1 cellular context compared by ENCODE assay signal in genomic region chr1:24119859-24120756, GRCh38.
TF ChIP-seq lines count a peak whose summit lies in the region.

No MANE protein-coding gene starts in this region.

TF ChIP-seq in HepG2, 621 proteins besides CTCF, POLR2A, EP300 and RAD21 (continued from another document):
- TF ChIP-seq IRF9 (CRISPR knock-in tag; IDR thresholded peaks at IDR 0.05; ENCODE audit: borderline replicate concordance) (0 out of 2 replicates have a peak, but pooled peaks have one; percentile 61), KDM2A (CRISPR knock-in tag; IDR thresholded peaks at IDR 0.05; ENCODE audit: borderline replicate concordance, low read depth) (peak; percentile 38; the same call in 1 of the 2 replicates), SP5 (CRISPR knock-in tag; IDR thresholded peaks at IDR 0.05; ENCODE audit: borderline replicate concordance, low read depth) (peak; percentile 43; the same call in 1 of the 2 replicates), ZFYVE20 (CRISPR knock-in tag; IDR thresholded peaks at IDR 0.05; ENCODE audit: borderline replicate concordance, low read depth) (no peak), ZNF205 (CRISPR knock-in tag; IDR thresholded peaks at IDR 0.05) (0 out of 2 replicates have a peak, but pooled peaks have one; percentile 34), RARG (CRISPR knock-in tag; IDR thresholded peaks at IDR 0.05; ENCODE audit: low read depth) (no peak), ZFP36 (IDR thresholded peaks at IDR 0.05; ENCODE audit: borderline replicate concordance, low read depth, low read length, partially characterized antibody) (no peak), REL (CRISPR knock-in tag; conservative IDR thresholded peaks at IDR 0.05) (no peak), ZNF747 (CRISPR knock-in tag; IDR thresholded peaks at IDR 0.05; ENCODE audit: borderline replicate concordance) (no peak), THAP11 (CRISPR knock-in tag; IDR thresholded peaks at IDR 0.05) (peak; percentile 51), ZNF879 (CRISPR knock-in tag; IDR thresholded peaks at IDR 0.05) (0 out of 2 replicates have a peak, but pooled peaks have one; percentile 38), ZNF761 (CRISPR knock-in tag; conservative IDR thresholded peaks at IDR 0.05) (0 out of 2 replicates have a peak, but pooled peaks have one; percentile 46), MIER3 (CRISPR knock-in tag; IDR thresholded peaks at IDR 0.05; ENCODE audit: borderline replicate concordance) (0 out of 2 replicates have a peak, but pooled peaks have one; percentile 20), ZNF207 (IDR thresholded peaks at IDR 0.05; ENCODE audit: borderline replicate concordance) (no peak), FOXP4 (CRISPR knock-in tag; IDR thresholded peaks at IDR 0.05) (peak; percentile 36; the same call in 1 of the 2 replicates), FOXA1 (IDR thresholded peaks at IDR 0.05) (no peak), FOXA1 (CRISPR knock-in tag; IDR thresholded peaks at IDR 0.05) (peak; percentile 20; the same call in 1 of the 2 replicates), SAP130 (CRISPR knock-in tag; IDR thresholded peaks at IDR 0.05; ENCODE audit: low read depth) (peak; percentile 69), CHCHD3 (CRISPR knock-in tag; IDR thresholded peaks at IDR 0.05) (no peak), TMF1 (CRISPR knock-in tag; IDR thresholded peaks at IDR 0.05; ENCODE audit: low read depth) (0 out of 2 replicates have a peak, but pooled peaks have one; percentile 55), TCF7 (IDR thresholded peaks at IDR 0.05; ENCODE audit: low read depth) (peak; percentile 45; the same call in 1 of the 2 replicates), MXD1 (CRISPR knock-in tag; IDR thresholded peaks at IDR 0.05) (peak; percentile 37; the same call in 1 of the 2 replicates), KDM3A (CRISPR knock-in tag; IDR thresholded peaks at IDR 0.05; ENCODE audit: low read depth) (0 out of 2 replicates have a peak, but pooled peaks have one; percentile 55), KLF6 (CRISPR knock-in tag; IDR thresholded peaks at IDR 0.05) (no peak), HDAC1 (CRISPR knock-in tag; IDR thresholded peaks at IDR 0.05) (peak; percentile 65), CHD2 (IDR thresholded peaks at IDR 0.05; ENCODE audit: low read depth, low read length) (no peak), GPN1 (CRISPR knock-in tag; IDR thresholded peaks at IDR 0.05; ENCODE audit: borderline replicate concordance) (no peak), IKZF4 (CRISPR knock-in tag; IDR thresholded peaks at IDR 0.05; ENCODE audit: borderline replicate concordance, low read depth, not compliant biosample characterization) (peak; percentile 28), TARDBP (CRISPR knock-in tag; IDR thresholded peaks at IDR 0.05) (peak; percentile 80), BCL6 (CRISPR knock-in tag; IDR thresholded peaks at IDR 0.05) (peak; percentile 36), CCDC6 (CRISPR knock-in tag; IDR thresholded peaks at IDR 0.05) (0 out of 2 replicates have a peak, but pooled peaks have one; percentile 14), ZMYM4 (CRISPR knock-in tag; IDR thresholded peaks at IDR 0.05) (peak; percentile 43; the same call in 1 of the 2 replicates), ERF (CRISPR knock-in tag; IDR thresholded peaks at IDR 0.05) (peak; percentile 24; the same call in 1 of the 2 replicates), STAT5B (CRISPR knock-in tag; IDR thresholded peaks at IDR 0.05) (no peak), ZNF781 (CRISPR knock-in tag; IDR thresholded peaks at IDR 0.05; ENCODE audit: borderline replicate concordance, not compliant biosample characterization) (peak; percentile 49), SALL1 (CRISPR knock-in tag; IDR thresholded peaks at IDR 0.05) (peak; percentile 65), DRAP1 (CRISPR knock-in tag; IDR thresholded peaks at IDR 0.05) (0 out of 2 replicates have a peak, but pooled peaks have one; percentile 10), NFKBIZ (CRISPR knock-in tag; IDR thresholded peaks at IDR 0.05) (no peak), ZNF121 (CRISPR knock-in tag; IDR thresholded peaks at IDR 0.05) (peak; percentile 49), ZMYM2 (CRISPR knock-in tag; IDR thresholded peaks at IDR 0.05) (peak; percentile 93), ZNF616 (CRISPR knock-in tag; IDR thresholded peaks at IDR 0.05; ENCODE audit: low read depth) (peak; percentile 37; the same call in 1 of the 2 replicates), TFDP2 (CRISPR knock-in tag; IDR thresholded peaks at IDR 0.05) (peak; percentile 46; the same call in 1 of the 2 replicates)
- TF ChIP-seq, protein P1, sequence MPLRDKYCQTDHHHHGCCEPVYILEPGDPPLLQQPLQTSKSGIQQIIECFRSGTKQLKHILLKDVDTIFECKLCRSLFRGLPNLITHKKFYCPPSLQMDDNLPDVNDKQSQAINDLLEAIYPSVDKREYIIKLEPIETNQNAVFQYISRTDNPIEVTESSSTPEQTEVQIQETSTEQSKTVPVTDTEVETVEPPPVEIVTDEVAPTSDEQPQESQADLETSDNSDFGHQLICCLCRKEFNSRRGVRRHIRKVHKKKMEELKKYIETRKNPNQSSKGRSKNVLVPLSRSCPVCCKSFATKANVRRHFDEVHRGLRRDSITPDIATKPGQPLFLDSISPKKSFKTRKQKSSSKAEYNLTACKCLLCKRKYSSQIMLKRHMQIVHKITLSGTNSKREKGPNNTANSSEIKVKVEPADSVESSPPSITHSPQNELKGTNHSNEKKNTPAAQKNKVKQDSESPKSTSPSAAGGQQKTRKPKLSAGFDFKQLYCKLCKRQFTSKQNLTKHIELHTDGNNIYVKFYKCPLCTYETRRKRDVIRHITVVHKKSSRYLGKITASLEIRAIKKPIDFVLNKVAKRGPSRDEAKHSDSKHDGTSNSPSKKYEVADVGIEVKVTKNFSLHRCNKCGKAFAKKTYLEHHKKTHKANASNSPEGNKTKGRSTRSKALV (CRISPR knock-in tag; IDR thresholded peaks at IDR 0.05): no peak
- TF ChIP-seq, protein P2, sequence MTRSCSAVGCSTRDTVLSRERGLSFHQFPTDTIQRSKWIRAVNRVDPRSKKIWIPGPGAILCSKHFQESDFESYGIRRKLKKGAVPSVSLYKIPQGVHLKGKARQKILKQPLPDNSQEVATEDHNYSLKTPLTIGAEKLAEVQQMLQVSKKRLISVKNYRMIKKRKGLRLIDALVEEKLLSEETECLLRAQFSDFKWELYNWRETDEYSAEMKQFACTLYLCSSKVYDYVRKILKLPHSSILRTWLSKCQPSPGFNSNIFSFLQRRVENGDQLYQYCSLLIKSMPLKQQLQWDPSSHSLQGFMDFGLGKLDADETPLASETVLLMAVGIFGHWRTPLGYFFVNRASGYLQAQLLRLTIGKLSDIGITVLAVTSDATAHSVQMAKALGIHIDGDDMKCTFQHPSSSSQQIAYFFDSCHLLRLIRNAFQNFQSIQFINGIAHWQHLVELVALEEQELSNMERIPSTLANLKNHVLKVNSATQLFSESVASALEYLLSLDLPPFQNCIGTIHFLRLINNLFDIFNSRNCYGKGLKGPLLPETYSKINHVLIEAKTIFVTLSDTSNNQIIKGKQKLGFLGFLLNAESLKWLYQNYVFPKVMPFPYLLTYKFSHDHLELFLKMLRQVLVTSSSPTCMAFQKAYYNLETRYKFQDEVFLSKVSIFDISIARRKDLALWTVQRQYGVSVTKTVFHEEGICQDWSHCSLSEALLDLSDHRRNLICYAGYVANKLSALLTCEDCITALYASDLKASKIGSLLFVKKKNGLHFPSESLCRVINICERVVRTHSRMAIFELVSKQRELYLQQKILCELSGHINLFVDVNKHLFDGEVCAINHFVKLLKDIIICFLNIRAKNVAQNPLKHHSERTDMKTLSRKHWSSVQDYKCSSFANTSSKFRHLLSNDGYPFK (CRISPR knock-in tag; IDR thresholded peaks at IDR 0.05; ENCODE audit: borderline replicate concordance): peak; percentile 68; the same call in 1 of the 2 replicates
- TF ChIP-seq, protein P3, sequence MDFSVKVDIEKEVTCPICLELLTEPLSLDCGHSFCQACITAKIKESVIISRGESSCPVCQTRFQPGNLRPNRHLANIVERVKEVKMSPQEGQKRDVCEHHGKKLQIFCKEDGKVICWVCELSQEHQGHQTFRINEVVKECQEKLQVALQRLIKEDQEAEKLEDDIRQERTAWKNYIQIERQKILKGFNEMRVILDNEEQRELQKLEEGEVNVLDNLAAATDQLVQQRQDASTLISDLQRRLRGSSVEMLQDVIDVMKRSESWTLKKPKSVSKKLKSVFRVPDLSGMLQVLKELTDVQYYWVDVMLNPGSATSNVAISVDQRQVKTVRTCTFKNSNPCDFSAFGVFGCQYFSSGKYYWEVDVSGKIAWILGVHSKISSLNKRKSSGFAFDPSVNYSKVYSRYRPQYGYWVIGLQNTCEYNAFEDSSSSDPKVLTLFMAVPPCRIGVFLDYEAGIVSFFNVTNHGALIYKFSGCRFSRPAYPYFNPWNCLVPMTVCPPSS (IDR thresholded peaks at IDR 0.05): no peak
- TF ChIP-seq, protein P4, sequence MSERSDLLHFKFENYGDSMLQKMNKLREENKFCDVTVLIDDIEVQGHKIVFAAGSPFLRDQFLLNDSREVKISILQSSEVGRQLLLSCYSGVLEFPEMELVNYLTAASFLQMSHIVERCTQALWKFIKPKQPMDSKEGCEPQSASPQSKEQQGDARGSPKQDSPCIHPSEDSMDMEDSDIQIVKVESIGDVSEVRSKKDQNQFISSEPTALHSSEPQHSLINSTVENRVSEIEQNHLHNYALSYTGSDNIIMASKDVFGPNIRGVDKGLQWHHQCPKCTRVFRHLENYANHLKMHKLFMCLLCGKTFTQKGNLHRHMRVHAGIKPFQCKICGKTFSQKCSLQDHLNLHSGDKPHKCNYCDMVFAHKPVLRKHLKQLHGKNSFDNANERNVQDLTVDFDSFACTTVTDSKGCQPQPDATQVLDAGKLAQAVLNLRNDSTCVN (CRISPR knock-in tag; IDR thresholded peaks at IDR 0.05; ENCODE audit: borderline replicate concordance): peak; percentile 18; the same call in 1 of the 2 replicates
TF ChIP-seq in HepG2: peak in this region for 189.
